In genomic region chr22:45493286-45493771, GRCh38 we compare ENCODE assay signal across 17 cellular contexts. TPM values are rescaled to one million over a fixed set of nuclear protein-coding genes. Genes with fewer than 3 reads are reported as not detected.
A peak's percentile ranks its signal among the peaks of the same experiment; 100 is the strongest.
DNase-seq lines count a peak whose midpoint lies in the region; ATAC-seq, FAIRE-seq and TF ChIP-seq lines count a peak whose summit lies in the region.
"Had no signal": no experiment of that assay in that cellular context is flagged by ENCODE, and none has a peak within 500 bp of the region (broad histone marks: within the 10 kb centered on the region; RNA-seq: fewer than 3 reads in every experiment).

No MANE protein-coding gene starts in this region.

- no peak for TF ChIP-seq CTCF in fibroblast of lung (conservative IDR thresholded peaks at IDR 0.05 in 1 of 2, IDR thresholded peaks at IDR 0.05 in 1 of 2; ENCODE audit: low read depth in 1 of 2, low read length in 2 of 2)
- TF ChIP-seq CTCF in nephron (IDR thresholded peaks at IDR 0.05; ENCODE audit: unreplicated experiment in 3 of 3), result no peak

- no peaks in the 10 kb centered on the region for H4K20me1 ChIP-seq in fibroblast of lung (ENCODE audit: control insufficient read depth, extremely low read depth, insufficient read depth, low read length)

- H3K36me3 ChIP-seq in fibroblast of lung (ENCODE audit: control insufficient read depth, insufficient read depth, low read length), result no peaks in the 10 kb centered on the region
- H3K36me3 ChIP-seq: tibial nerve had no signal

- H3K9me3 Mint-ChIP-seq in nephron, result peaks cover 18% of the 10 kb centered on the region
- H3K9me3 Mint-ChIP-seq: activated naive CD8-positive, alpha-beta T cell treated with anti-CD3 and anti-CD28 coated beads, Interleukin-2, amount 50 U/mL, for 24 hours had no signal

- no peaks in the 10 kb centered on the region for H3K36me3 Mint-ChIP-seq in nephron (ENCODE audit: low read depth)

- H2AFZ ChIP-seq in fibroblast of lung (ENCODE audit: low read length), result no peak overlapping the region

- H3K79me2 ChIP-seq in fibroblast of lung (ENCODE audit: control insufficient read depth, insufficient read depth, low read length), result no peaks in the 10 kb centered on the region

- no peak overlapping the region for H3K27ac ChIP-seq in fibroblast of lung (ENCODE audit: insufficient read depth, low read length)

- no peak for TF ChIP-seq POLR2A in GM12891 (IDR thresholded peaks at IDR 0.05; ENCODE audit: low read depth, low read length)

- H3K27me3 ChIP-seq in fibroblast of lung (ENCODE audit: control insufficient read depth, insufficient read depth, low read length), result no peaks in the 10 kb centered on the region

- no peak for ATAC-seq in GM19328 (IDR thresholded peaks at IDR 0.05; ENCODE audit: unreplicated experiment)
- ATAC-seq: activated naive CD8-positive, alpha-beta T cell treated with anti-CD3 and anti-CD28 coated beads, Interleukin-2, amount 50 U/mL, for 24 hours; left lobe of liver had no signal

- H3K9me3 ChIP-seq in fibroblast of lung (ENCODE audit: control insufficient read depth, insufficient read depth, low read depth, low read length), result no peaks in the 10 kb centered on the region
- H3K9me3 ChIP-seq: tibial nerve had no signal

- H3K9ac ChIP-seq in fibroblast of lung (ENCODE audit: insufficient read depth, low read length), result no peak overlapping the region

- H3K4me1 Mint-ChIP-seq in nephron, result peaks cover 42% of the 10 kb centered on the region
- H3K4me1 Mint-ChIP-seq: activated naive CD8-positive, alpha-beta T cell treated with anti-CD3 and anti-CD28 coated beads, Interleukin-2, amount 50 U/mL, for 24 hours had no signal

- peaks cover 13% of the 10 kb centered on the region for H3K4me1 ChIP-seq in fibroblast of lung (ENCODE audit: control insufficient read depth, extremely low read depth, insufficient read depth, low read length)

- DNase-seq in AG08395 (ENCODE audit: low spot score), result peak; percentile 55
- peak; percentile 81 for DNase-seq in NCI-H446 treated with DMSO at 0.1 percent for 48 hours (lab: John Stamatoyannopoulos, UW)
- peak; percentile 65 to 89 for DNase-seq in fibroblast of lung (ENCODE audit: low read depth in 2 of 2)
- no peak for DNase-seq in GM12891 (ENCODE audit: insufficient read length, low spot score)
- no peak for DNase-seq in activated CD4-positive, CD25-positive, alpha-beta regulatory T cell (lab: John Stamatoyannopoulos, UW)
- DNase-seq in activated CD8-positive, alpha-beta memory T cell treated with anti-CD3 and anti-CD28 coated beads, Interleukin-2, amount 50 U/mL, for 4 hours, result no peak
- DNase-seq: ACHN; activated naive CD8-positive, alpha-beta T cell treated with anti-CD3 and anti-CD28 coated beads, Interleukin-2, amount 50 U/mL, for 24 hours; Karpas-422; NCI-H1930; NK-92 treated with Interleukin-12 subunit alpha and Interleukin-12 subunit beta, amount 100 ng/mL, for 24 hours had no signal

- H3K4me2 ChIP-seq in fibroblast of lung (ENCODE audit: extremely low read depth, insufficient read depth, low read length), result no peak overlapping the region

- H3K4me3 ChIP-seq in fibroblast of lung (replicated peaks in 1 of 4; ENCODE audit: control extremely low read depth in 1 of 4, insufficient read depth in 1 of 4, low read depth in 3 of 4, low read length in 4 of 4), result no peak overlapping the region
- H3K4me3 ChIP-seq: tibial nerve had no signal

- H3K27me3 Mint-ChIP-seq in nephron (ENCODE audit: low read depth), result peaks cover 9% of the 10 kb centered on the region

- peak overlapping the region in 1 of 3 experiments; percentile 18 for H3K4me3 Mint-ChIP-seq in nephron
- H3K4me3 Mint-ChIP-seq: activated naive CD8-positive, alpha-beta T cell treated with anti-CD3 and anti-CD28 coated beads, Interleukin-2, amount 50 U/mL, for 24 hours; dendritic cell treated with granulocyte-macrophage colony-stimulating factor and Interleukin-4, amounts not matched to agents 40 ng/mL and 50 ng/mL, for 4 days; neural crest cell had no signal

- peak overlapping the region; percentile 80 to 95 (median 85) for H3K27ac Mint-ChIP-seq in nephron
- H3K27ac Mint-ChIP-seq: activated naive CD8-positive, alpha-beta T cell treated with anti-CD3 and anti-CD28 coated beads, Interleukin-2, amount 50 U/mL, for 24 hours; dendritic cell treated with granulocyte-macrophage colony-stimulating factor and Interleukin-4, amounts not matched to agents 40 ng/mL and 50 ng/mL, for 4 days had no signal

- no peak for FAIRE-seq in GM12891 (lab: Jason Lieb, UNC)

TF ChIP-seq in GM12891, 5 proteins besides CTCF, POLR2A, EP300 and RAD21:
- TF ChIP-seq PAX5 (IDR thresholded peaks at IDR 0.05; ENCODE audit: insufficient read depth, low read length, severe bottlenecking) (no peak), POLR2AphosphoS5 (IDR thresholded peaks at IDR 0.05; ENCODE audit: low read depth, low read length) (no peak), POU2F2 (IDR thresholded peaks at IDR 0.05; ENCODE audit: low read depth, low read length) (no peak), TAF1 (IDR thresholded peaks at IDR 0.05; ENCODE audit: low read depth, low read length) (no peak)

RNA-seq across cellular contexts. Expression of gene FBLN1, which starts 9.4 kb away (rescaled TPM):
- total RNA-seq in fibroblast of lung, result 209 and 270 TPM in 2 replicates
- polyA plus RNA-seq in fibroblast of lung, result 96.6 and 134 TPM in 2 replicates
- 162 and 217 TPM in 2 replicates for polyA plus RNA-seq in fibroblast of lung (2012)
- polyA minus RNA-seq in fibroblast of lung (ENCODE audit: low replicate concordance), result 126 and 208 TPM in 2 replicates
- polyA plus RNA-seq in GM12891 (2012; ENCODE audit: low read depth, missing spikeins), result 0.03 TPM

Comparison
In these comparisons a context has a peak if more than half of its experiments do, and no peak if none do; other contexts are left out.
1. DNase-seq: peak in AG08395 (single experiment), NCI-H446 treated with DMSO at 0.1 percent for 48 hours (single experiment) and fibroblast of lung (2 of 2); none in GM12891 (single experiment), activated CD4-positive, CD25-positive, alpha-beta regulatory T cell (0 of 4) and activated CD8-positive, alpha-beta memory T cell treated with anti-CD3 and anti-CD28 coated beads, Interleukin-2, amount 50 U/mL, for 4 hours (single experiment).